In genomic region chr11:29333993-29334780, GRCh38 we compare ENCODE assay signal across 9 cellular contexts.
A peak's percentile ranks its signal among the peaks of the same experiment; 100 is the strongest.
DNase-seq lines count a peak whose midpoint lies in the region; ATAC-seq and TF ChIP-seq lines count a peak whose summit lies in the region.
"Had no signal": no experiment of that assay in that cellular context is flagged by ENCODE, and none has a peak within 500 bp of the region (broad histone marks: within the 10 kb centered on the region; RNA-seq: fewer than 3 reads in every experiment).

No MANE protein-coding gene starts in this region.

- TF ChIP-seq CTCF in RWPE1 (conservative IDR thresholded peaks at IDR 0.05; ENCODE audit: low read depth) (peak; percentile 43; the same call in 1 of the 2 replicates), glutamatergic neuron (IDR thresholded peaks at IDR 0.05; ENCODE audit: partially characterized antibody, unreplicated experiment) (peak; percentile 68)

- POLR2A ChIA-PET in RWPE1 (lab: Yijun Ruan, JAX; ENCODE audit: low non-redundant PET) = no interaction called here

- DNase-seq in NCI-H1436 (lab: John Stamatoyannopoulos, UW) (peak; percentile 4), NCI-H1436 treated with DMSO at 0.1 percent for 48 hours (lab: John Stamatoyannopoulos, UW) (no peak), HPDE6-E6E7 (ENCODE audit: extremely low spot score) (peak; percentile 36), RWPE1 (ENCODE audit: low spot score) (peak; percentile 43), glutamatergic neuron (no peak), immature natural killer cell (no peak)

- CTCF ChIA-PET in RWPE1 (lab: Yijun Ruan, JAX) = interaction anchor here (0.6 to 1.5 kb wide), 4 partner anchors 9 to 73 kb away, joined by 3 to 5 read pairs (median 4); no protein-coding TSS in a partner anchor

- H3K4me3 Mint-ChIP-seq in glutamatergic neuron (ENCODE audit: unreplicated experiment) = no peak overlapping the region
- H3K4me3 Mint-ChIP-seq in immature natural killer cell = no peak overlapping the region
- H3K4me3 Mint-ChIP-seq in activated T-helper 17 cell treated with anti-CD3 and anti-CD28 coated beads, Interleukin-2, amount 50 U/mL, for 72 hours = no peak overlapping the region

- no peaks in the 10 kb centered on the region for H3K9me3 Mint-ChIP-seq in glutamatergic neuron (ENCODE audit: unreplicated experiment)
- peaks cover 1 to 45% (median 9%) of the 10 kb centered on the region in 6 donors for H3K9me3 Mint-ChIP-seq in immature natural killer cell
- peaks cover 9% of the 10 kb centered on the region for H3K9me3 Mint-ChIP-seq in activated T-helper 17 cell treated with anti-CD3 and anti-CD28 coated beads, Interleukin-2, amount 50 U/mL, for 72 hours

- ATAC-seq in GM21576 (IDR thresholded peaks at IDR 0.05; ENCODE audit: unreplicated experiment) = peak; percentile 83
- no peak for ATAC-seq in activated T-helper 17 cell treated with anti-CD3 and anti-CD28 coated beads, Interleukin-2, amount 50 U/mL, for 72 hours (replicated peaks)

- H3K27ac ChIP-seq in RWPE1 = no peak overlapping the region
- H3K27ac ChIP-seq: BLaER1 had no signal

- H3K36me3 Mint-ChIP-seq in glutamatergic neuron (ENCODE audit: unreplicated experiment) (no peaks in the 10 kb centered on the region), immature natural killer cell (no peaks in the 10 kb centered on the region)
- H3K36me3 Mint-ChIP-seq in activated T-helper 17 cell treated with anti-CD3 and anti-CD28 coated beads, Interleukin-2, amount 50 U/mL, for 72 hours (ENCODE audit: low read depth) = no peaks in the 10 kb centered on the region

- H3K27me3 Mint-ChIP-seq in glutamatergic neuron (ENCODE audit: unreplicated experiment) = no peaks in the 10 kb centered on the region
- H3K27me3 Mint-ChIP-seq in immature natural killer cell (ENCODE audit: low read depth in 3 of 3) = no peaks in the 10 kb centered on the region
- H3K27me3 Mint-ChIP-seq in activated T-helper 17 cell treated with anti-CD3 and anti-CD28 coated beads, Interleukin-2, amount 50 U/mL, for 72 hours = no peaks in the 10 kb centered on the region

- no peak overlapping the region for H3K27ac Mint-ChIP-seq in glutamatergic neuron (ENCODE audit: unreplicated experiment)
- no peak overlapping the region for H3K27ac Mint-ChIP-seq in immature natural killer cell
- H3K27ac Mint-ChIP-seq in activated T-helper 17 cell treated with anti-CD3 and anti-CD28 coated beads, Interleukin-2, amount 50 U/mL, for 72 hours = no peak overlapping the region

- no peaks in the 10 kb centered on the region for H3K4me1 Mint-ChIP-seq in glutamatergic neuron (ENCODE audit: low read depth, unreplicated experiment)
- no peaks in the 10 kb centered on the region for H3K4me1 Mint-ChIP-seq in immature natural killer cell
- H3K4me1 Mint-ChIP-seq in activated T-helper 17 cell treated with anti-CD3 and anti-CD28 coated beads, Interleukin-2, amount 50 U/mL, for 72 hours = no peaks in the 10 kb centered on the region

Comparison
In these comparisons a context has a peak if more than half of its experiments do, and no peak if none do; other contexts are left out.
1. DNase-seq: peak in NCI-H1436 (single experiment), HPDE6-E6E7 (single experiment) and RWPE1 (single experiment); none in NCI-H1436 treated with DMSO at 0.1 percent for 48 hours (single experiment), glutamatergic neuron (single experiment) and immature natural killer cell (0 of 3).